21 cellular contexts compared by ENCODE assay signal in the genomic region with DNA sequence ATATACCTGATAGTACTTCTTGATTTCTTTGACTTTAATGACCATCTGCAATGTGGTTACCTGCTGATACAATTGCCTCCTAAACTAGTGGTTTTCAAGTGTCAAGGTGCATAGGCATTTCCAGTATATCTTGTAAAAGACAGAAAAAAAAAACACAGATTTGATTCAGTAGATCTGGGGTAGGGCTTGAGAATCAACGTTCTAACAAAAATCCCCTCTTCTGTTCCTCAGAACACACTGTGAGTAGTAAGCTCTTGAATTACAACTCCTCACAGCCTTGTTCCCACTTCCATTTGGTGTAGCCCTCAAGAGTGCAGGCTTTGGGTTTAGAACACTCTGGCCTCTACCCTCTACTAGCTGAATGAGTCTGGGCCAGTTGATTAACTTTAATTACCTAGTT.
DNase-seq lines count a peak whose midpoint lies in the region; ATAC-seq, FAIRE-seq and TF ChIP-seq lines count a peak whose summit lies in the region.
"Had no signal": no experiment of that assay in that cellular context is flagged by ENCODE, and none has a peak within 500 bp of the region (broad histone marks: within the 10 kb centered on the region; RNA-seq: fewer than 3 reads in every experiment).

No MANE protein-coding gene starts in this region.

- peak overlapping the region; percentile 60 for H3K27ac Mint-ChIP-seq in T-helper 1 cell treated with Interleukin-12 subunit alpha and Interleukin-12 subunit beta and Interleukin-4 antibody, amounts not matched to agents 30 μg/mL and 1 μg/mL, for 36 hours
- peak overlapping the region; percentile 60 to 88 (median 78) for H3K27ac Mint-ChIP-seq in immature natural killer cell
- H3K27ac Mint-ChIP-seq: endodermal cell had no signal

- no peak for TF ChIP-seq CTCF in heart right ventricle (IDR thresholded peaks at IDR 0.05)

- H3K9me3 Mint-ChIP-seq in activated T-cell treated with anti-CD3 and anti-CD28 coated beads, Interleukin-2, amount 50 U/mL, for 4 hours: no peaks in the 10 kb centered on the region
- H3K9me3 Mint-ChIP-seq in T-helper 1 cell treated with Interleukin-12 subunit alpha and Interleukin-12 subunit beta and Interleukin-4 antibody, amounts not matched to agents 30 μg/mL and 1 μg/mL, for 36 hours: peaks cover 9% of the 10 kb centered on the region
- H3K9me3 Mint-ChIP-seq in immature natural killer cell: no peaks in the 10 kb centered on the region
- H3K9me3 Mint-ChIP-seq: endodermal cell had no signal

- peaks cover 42% of the 10 kb centered on the region for H3K4me1 Mint-ChIP-seq in activated T-cell treated with anti-CD3 and anti-CD28 coated beads, Interleukin-2, amount 50 U/mL, for 4 hours (ENCODE audit: low read depth)
- H3K4me1 Mint-ChIP-seq in T-helper 1 cell treated with Interleukin-12 subunit alpha and Interleukin-12 subunit beta and Interleukin-4 antibody, amounts not matched to agents 30 μg/mL and 1 μg/mL, for 36 hours (ENCODE audit: low read depth): peaks cover 53% of the 10 kb centered on the region
- peaks cover 74 to 97% of the 10 kb centered on the region in 2 donors for H3K4me1 Mint-ChIP-seq in immature natural killer cell

- peak; percentile 66 for FAIRE-seq in GM19239 (lab: Jason Lieb, UNC)

- 78 to 96% methylated on average over 1 of the region's 1 CpG for WGBS in heart right ventricle, 2 donors
- 75% methylated on average over 1 of the region's 1 CpG for WGBS in right cardiac atrium

- H3K27ac ChIP-seq in heart right ventricle: peak overlapping the region in 2 of 10 donors; percentile 17 to 81
- no peak overlapping the region for H3K27ac ChIP-seq in right cardiac atrium (ENCODE audit: low read length)
- H3K27ac ChIP-seq: C4-2B, suprapubic skin had no signal

- peak; percentile 34 to 48 for ATAC-seq in activated T-cell treated with anti-CD3 and anti-CD28 coated beads, Interleukin-2, amount 50 U/mL, for 4 hours
- ATAC-seq in HG03432 (IDR thresholded peaks at IDR 0.05; ENCODE audit: unreplicated experiment) (no peak), heart right ventricle (no peak), right cardiac atrium (no peak)
- ATAC-seq: left ventricle myocardium superior had no signal

- no peak overlapping the region for H3K4me3 ChIP-seq in heart right ventricle
- H3K4me3 ChIP-seq in right cardiac atrium (ENCODE audit: low read length): no peak overlapping the region
- H3K4me3 ChIP-seq: mucosa of descending colon, spleen, suprapubic skin had no signal

- intact Hi-C loops in heart right ventricle (cut with DNase I): no loop called here
- intact Hi-C loops in right cardiac atrium (cut with DNase I): loop anchor here in 1 of 4 donors (10.0 kb wide), 1 partner anchor 61 kb away; no protein-coding TSS in a partner anchor

- peak overlapping the region; percentile 76 for H3K4me3 Mint-ChIP-seq in activated T-cell treated with anti-CD3 and anti-CD28 coated beads, Interleukin-2, amount 50 U/mL, for 4 hours
- H3K4me3 Mint-ChIP-seq in T-helper 1 cell treated with Interleukin-12 subunit alpha and Interleukin-12 subunit beta and Interleukin-4 antibody, amounts not matched to agents 30 μg/mL and 1 μg/mL, for 36 hours: peak overlapping the region; percentile 54
- peak overlapping the region; percentile 77 to 89 (median 81) for H3K4me3 Mint-ChIP-seq in immature natural killer cell
- H3K4me3 Mint-ChIP-seq: endodermal cell had no signal

- no peaks in the 10 kb centered on the region for H3K27me3 ChIP-seq in heart right ventricle
- no peaks in the 10 kb centered on the region for H3K27me3 ChIP-seq in right cardiac atrium (ENCODE audit: control insufficient read depth, insufficient read depth)
- H3K27me3 ChIP-seq: neutrophil, spleen, suprapubic skin had no signal

- H3K9me3 ChIP-seq in heart right ventricle: peaks cover 0 to 5% (median 0%) of the 10 kb centered on the region in 11 donors
- no peaks in the 10 kb centered on the region for H3K9me3 ChIP-seq in right cardiac atrium (ENCODE audit: control insufficient read depth, low read length)
- H3K9me3 ChIP-seq: mucosa of descending colon, neutrophil, spleen, suprapubic skin had no signal

- no peaks in the 10 kb centered on the region for H3K36me3 ChIP-seq in heart right ventricle
- H3K36me3 ChIP-seq: neutrophil, spleen, suprapubic skin had no signal

- peaks cover 0 to 48% (median 8%) of the 10 kb centered on the region in 9 donors for H3K4me1 ChIP-seq in heart right ventricle
- peaks cover 2% of the 10 kb centered on the region for H3K4me1 ChIP-seq in right cardiac atrium (ENCODE audit: control insufficient read depth, insufficient read depth, low read length)

- H3K27me3 Mint-ChIP-seq in activated T-cell treated with anti-CD3 and anti-CD28 coated beads, Interleukin-2, amount 50 U/mL, for 4 hours (ENCODE audit: low read depth): no peaks in the 10 kb centered on the region
- H3K27me3 Mint-ChIP-seq in T-helper 1 cell treated with Interleukin-12 subunit alpha and Interleukin-12 subunit beta and Interleukin-4 antibody, amounts not matched to agents 30 μg/mL and 1 μg/mL, for 36 hours (ENCODE audit: low read depth): no peaks in the 10 kb centered on the region
- H3K27me3 Mint-ChIP-seq in immature natural killer cell (ENCODE audit: low read depth in 3 of 3): peaks cover 0 to 3% (median 0%) of the 10 kb centered on the region in 3 donors

- H3K36me3 Mint-ChIP-seq in activated T-cell treated with anti-CD3 and anti-CD28 coated beads, Interleukin-2, amount 50 U/mL, for 4 hours (ENCODE audit: insufficient read depth): no peaks in the 10 kb centered on the region
- peaks cover 13% of the 10 kb centered on the region for H3K36me3 Mint-ChIP-seq in T-helper 1 cell treated with Interleukin-12 subunit alpha and Interleukin-12 subunit beta and Interleukin-4 antibody, amounts not matched to agents 30 μg/mL and 1 μg/mL, for 36 hours (ENCODE audit: low read depth)
- H3K36me3 Mint-ChIP-seq in immature natural killer cell: peaks cover 0 to 3% (median 0%) of the 10 kb centered on the region in 3 donors

- DNase-seq in activated T-cell treated with anti-CD3 and anti-CD28 coated beads, Interleukin-2, amount 50 U/mL, for 4 hours: no peak
- no peak for DNase-seq in activated T-cell treated with anti-CD3 and anti-CD28 coated beads, Interleukin-2, amount 50 U/mL, for 1 hour
- DNase-seq in GM19239 (ENCODE audit: insufficient read length, low spot score): no peak
- DNase-seq in immature natural killer cell: no peak
- no peak for DNase-seq in heart right ventricle
- no peak for DNase-seq in right cardiac atrium
- DNase-seq: activated CD4-positive, alpha-beta T cell treated with anti-CD3 and anti-CD28 coated beads, Interleukin-2, amount 50 U/mL, for 4 hours; activated gamma-delta T cell; endodermal cell; glutamatergic neuron; left ventricle myocardium superior; mucosa of descending colon; NCI-H2081 treated with DMSO at 0.1 percent for 48 hours; Right ventricle myocardium superior; spleen; stimulated activated CD8-positive, alpha-beta memory T cell treated with anti-CD3 and anti-CD28 coated beads, Interleukin-4, amount 100 ng/mL, for 48 hours had no signal

Comparison
In these comparisons a context has a peak if more than half of its experiments do, and no peak if none do; other contexts are left out.
1. ATAC-seq: peak in activated T-cell treated with anti-CD3 and anti-CD28 coated beads, Interleukin-2, amount 50 U/mL, for 4 hours (2 of 2); none in HG03432 (single experiment), heart right ventricle (0 of 8) and right cardiac atrium (0 of 2).
2. Peak in every context shown above with its lines, with median percentiles within 50 percentile points of each other: H3K4me3 Mint-ChIP-seq.